ENCODE assay signal across 2 cellular contexts in the genomic region with DNA sequence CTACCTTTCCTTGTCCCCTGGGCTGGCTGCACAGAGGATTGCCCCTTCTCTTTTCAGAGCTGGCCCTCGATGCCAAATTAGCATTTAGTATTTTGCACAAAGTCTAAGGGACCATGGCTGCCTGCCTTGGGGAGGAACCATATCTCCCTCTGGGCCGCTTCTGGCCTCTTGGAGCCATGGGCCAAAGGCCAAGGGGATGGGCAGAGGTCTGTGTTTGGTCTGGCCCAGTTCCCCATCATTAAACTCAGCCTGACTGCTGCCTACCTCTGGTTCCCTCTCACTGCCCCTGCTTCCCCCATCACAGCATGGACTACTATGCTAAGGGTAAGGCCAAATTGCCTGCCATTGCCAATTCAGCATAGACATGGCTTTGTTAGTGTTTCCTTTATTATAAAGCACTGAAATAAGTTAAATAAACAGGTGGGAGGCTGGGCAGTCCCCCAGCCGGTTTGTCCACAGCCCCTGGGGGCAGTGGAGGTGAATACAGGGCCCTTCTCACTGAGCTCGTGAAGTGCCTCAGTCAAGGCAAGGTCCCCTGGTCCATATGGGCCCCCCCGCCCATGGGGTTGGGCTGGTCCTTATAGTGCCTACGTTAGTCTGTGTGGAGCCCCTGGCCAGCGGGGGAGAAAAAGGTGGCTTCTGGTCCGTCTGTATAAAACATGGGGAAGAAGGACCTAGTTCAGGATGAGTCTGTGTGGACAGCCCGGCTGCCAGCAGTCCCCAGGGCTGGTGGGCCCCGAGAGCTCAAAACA.
A peak's percentile ranks its signal among the peaks of the same experiment; 100 is the strongest.
TF ChIP-seq lines count a peak whose summit lies in the region.

No MANE protein-coding gene starts in this region.

TF ChIP-seq in SK-N-SH, 30 proteins besides CTCF, POLR2A, EP300 and RAD21:
- TF ChIP-seq JUND (IDR thresholded peaks at IDR 0.05) (peak; percentile 2; the same call in 1 of the 2 replicates), POLR2AphosphoS5 (IDR thresholded peaks at IDR 0.05; ENCODE audit: low read depth, low read length) (peak; percentile 67), NFIC (IDR thresholded peaks at IDR 0.05; ENCODE audit: borderline replicate concordance) (no peak)

TF ChIP-seq in HepG2, 621 proteins besides CTCF, POLR2A, EP300 and RAD21:
- TF ChIP-seq POLR2G (IDR thresholded peaks at IDR 0.05; ENCODE audit: low read depth, low read length) (peak; percentile 11; the same call in 1 of the 2 replicates), ZNF709 (CRISPR knock-in tag; IDR thresholded peaks at IDR 0.05) (0 out of 2 replicates have a peak, but pooled peaks have one; percentile 44), ZNF772 (CRISPR knock-in tag; IDR thresholded peaks at IDR 0.05) (no peak), ZC3H13 (CRISPR knock-in tag; IDR thresholded peaks at IDR 0.05) (0 out of 2 replicates have a peak, but pooled peaks have one; percentile 23), ZNF512B (CRISPR knock-in tag; IDR thresholded peaks at IDR 0.05; ENCODE audit: borderline replicate concordance) (0 out of 2 replicates have a peak, but pooled peaks have one; percentile 32), ZNF790 (CRISPR knock-in tag; IDR thresholded peaks at IDR 0.05; ENCODE audit: borderline replicate concordance) (0 out of 2 replicates have a peak, but pooled peaks have one; percentile 10), PHF8 (CRISPR knock-in tag; IDR thresholded peaks at IDR 0.05) (0 out of 2 replicates have a peak, but pooled peaks have one; percentile 1), PAX8 (CRISPR knock-in tag; IDR thresholded peaks at IDR 0.05; ENCODE audit: borderline replicate concordance) (no peak), KMT2A (CRISPR knock-in tag; IDR thresholded peaks at IDR 0.05) (no peak), CHD2 (IDR thresholded peaks at IDR 0.05; ENCODE audit: low read depth, low read length) (no peak), FOXO4 (CRISPR knock-in tag; conservative IDR thresholded peaks at IDR 0.05) (no peak), CEBPG (CRISPR knock-in tag; IDR thresholded peaks at IDR 0.05) (no peak), ZNF598 (CRISPR knock-in tag; IDR thresholded peaks at IDR 0.05; ENCODE audit: borderline replicate concordance) (0 out of 2 replicates have a peak, but pooled peaks have one; percentile 23), ZNF740 (CRISPR knock-in tag; IDR thresholded peaks at IDR 0.05) (peak; percentile 68; the same call in 1 of the 2 replicates)
- TF ChIP-seq, protein P1, sequence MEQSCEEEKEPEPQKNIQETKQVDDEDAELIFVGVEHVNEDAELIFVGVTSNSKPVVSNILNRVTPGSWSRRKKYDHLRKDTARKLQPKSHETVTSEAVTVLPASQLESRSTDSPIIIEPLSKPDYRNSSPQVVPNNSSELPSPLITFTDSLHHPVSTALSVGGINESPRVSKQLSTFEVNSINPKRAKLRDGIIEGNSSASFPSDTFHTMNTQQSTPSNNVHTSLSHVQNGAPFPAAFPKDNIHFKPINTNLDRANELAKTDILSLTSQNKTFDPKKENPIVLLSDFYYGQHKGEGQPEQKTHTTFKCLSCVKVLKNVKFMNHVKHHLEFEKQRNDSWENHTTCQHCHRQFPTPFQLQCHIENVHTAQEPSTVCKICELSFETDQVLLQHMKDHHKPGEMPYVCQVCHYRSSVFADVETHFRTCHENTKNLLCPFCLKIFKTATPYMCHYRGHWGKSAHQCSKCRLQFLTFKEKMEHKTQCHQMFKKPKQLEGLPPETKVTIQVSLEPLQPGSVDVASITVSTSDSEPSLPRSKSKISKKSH (CRISPR knock-in tag; IDR thresholded peaks at IDR 0.05; ENCODE audit: borderline replicate concordance): peak; percentile 28; the same call in 1 of the 2 replicates
